In genomic region chr5:135312255-135312935, GRCh38 we compare ENCODE assay signal across 22 cellular contexts.
"Had no signal": no experiment of that assay in that cellular context is flagged by ENCODE, and none has a peak within 500 bp of the region (broad histone marks: within the 10 kb centered on the region; RNA-seq: fewer than 3 reads in every experiment).

No MANE protein-coding gene starts in this region.

- H3K4me3 Mint-ChIP-seq: dendritic cell treated with granulocyte-macrophage colony-stimulating factor and Interleukin-4, amounts not matched to agents 40 ng/mL and 50 ng/mL, for 4 days; immature natural killer cell; mesothelial cell of epicardium; neural progenitor cell; stimulated activated memory B cell treated with anti-CD40 and anti-IgM and Interleukin-4, amounts not matched to agents 10 μg/mL and 1 μg/mL and 100 μg/mL, for 72 hours; T-helper 1 cell treated with Interleukin-12 subunit alpha and Interleukin-12 subunit beta and Interleukin-4 antibody, amounts not matched to agents 30 μg/mL and 1 μg/mL, for 36 hours had no signal

- H2AFZ ChIP-seq: hepatocyte, neural progenitor cell had no signal

- H3K27me3 ChIP-seq: esophagus muscularis mucosa, hepatocyte, stomach, transverse colon had no signal

- H3K27me3 Mint-ChIP-seq: activated CD4-positive, alpha-beta T cell treated with anti-CD3 and anti-CD28 coated beads, Interleukin-2, amount 10 ng/mL, durations not matched to agents 7 days and 5 days had no signal

- H3K4me3 ChIP-seq: cardiac muscle cell, esophagus muscularis mucosa, hepatocyte, neural progenitor cell, stomach, suprapubic skin, transverse colon had no signal

- H3K4me1 Mint-ChIP-seq: stimulated activated memory B cell treated with anti-CD40 and anti-IgM and Interleukin-4, amounts not matched to agents 10 μg/mL and 1 μg/mL and 100 μg/mL, for 72 hours had no signal

- H3K4me2 ChIP-seq: hepatocyte had no signal

- H3K27ac Mint-ChIP-seq: dendritic cell treated with granulocyte-macrophage colony-stimulating factor and Interleukin-4, amounts not matched to agents 40 ng/mL and 50 ng/mL, for 4 days; immature natural killer cell; mesothelial cell of epicardium; naive thymus-derived CD8-positive, alpha-beta T cell; neural progenitor cell; stimulated activated memory B cell treated with anti-CD40 and anti-IgM and Interleukin-4, amounts not matched to agents 10 μg/mL and 1 μg/mL and 100 μg/mL, for 72 hours had no signal

- H3K36me3 ChIP-seq: cardiac muscle cell, esophagus muscularis mucosa, left lung, neural progenitor cell, stomach, suprapubic skin, transverse colon had no signal

- H3K9me3 Mint-ChIP-seq: activated T-helper 1 cell treated with anti-CD3 and anti-CD28 coated beads, Interleukin-12 subunit alpha, Interleukin-12 subunit beta, Interleukin-2, Interleukin-4 antibody, amounts not matched to agents 30 ng/mL and 10 ng/mL and 1 ng/mL, durations not matched to agents 14 hours and 24 hours and 36 hours; dendritic cell treated with granulocyte-macrophage colony-stimulating factor and Interleukin-4, amounts not matched to agents 40 ng/mL and 50 ng/mL, for 4 days; immature natural killer cell; naive thymus-derived CD8-positive, alpha-beta T cell; neural progenitor cell; stimulated activated memory B cell treated with anti-CD40 and anti-IgM and Interleukin-4, amounts not matched to agents 10 μg/mL and 1 μg/mL and 100 μg/mL, for 72 hours; T-helper 1 cell treated with Interleukin-12 subunit alpha and Interleukin-12 subunit beta and Interleukin-4 antibody, amounts not matched to agents 30 μg/mL and 1 μg/mL, for 36 hours had no signal

- DNase-seq: activated CD4-positive, alpha-beta T cell treated with anti-CD3 and anti-CD28 coated beads, Interleukin-2, amount 10 ng/mL, durations not matched to agents 7 days and 5 days; effector CD8-positive, alpha-beta T cell; glutamatergic neuron; immature natural killer cell; kidney glomerular epithelial cell; left lung; naive thymus-derived CD8-positive, alpha-beta T cell; small intestine; stimulated activated CD4-positive, alpha-beta T cell treated with anti-CD3 and anti-CD28 coated beads, Interleukin-15, amount 100 ng/mL, for 24 hours; stomach; transverse colon had no signal

- H3K9me3 ChIP-seq: esophagus muscularis mucosa, left lung, stomach, suprapubic skin, transverse colon had no signal

- ATAC-seq: left lung; naive thymus-derived CD8-positive, alpha-beta T cell; sciatic nerve; stimulated activated memory B cell treated with anti-CD40 and anti-IgM and Interleukin-4, amounts not matched to agents 10 μg/mL and 1 μg/mL and 100 μg/mL, for 72 hours had no signal

- H3K36me3 Mint-ChIP-seq: mesothelial cell of epicardium; naive thymus-derived CD8-positive, alpha-beta T cell; neural progenitor cell; stimulated activated memory B cell treated with anti-CD40 and anti-IgM and Interleukin-4, amounts not matched to agents 10 μg/mL and 1 μg/mL and 100 μg/mL, for 72 hours had no signal

- H3K27ac ChIP-seq: cardiac muscle cell, esophagus muscularis mucosa, hepatocyte, left lung, neural progenitor cell, stomach, suprapubic skin, transverse colon had no signal

- H3K9ac ChIP-seq: neural progenitor cell had no signal

- H3K4me1 ChIP-seq: left lung, stomach, suprapubic skin, transverse colon had no signal
